ENCODE assay signal across 15 cellular contexts in the genomic region with DNA sequence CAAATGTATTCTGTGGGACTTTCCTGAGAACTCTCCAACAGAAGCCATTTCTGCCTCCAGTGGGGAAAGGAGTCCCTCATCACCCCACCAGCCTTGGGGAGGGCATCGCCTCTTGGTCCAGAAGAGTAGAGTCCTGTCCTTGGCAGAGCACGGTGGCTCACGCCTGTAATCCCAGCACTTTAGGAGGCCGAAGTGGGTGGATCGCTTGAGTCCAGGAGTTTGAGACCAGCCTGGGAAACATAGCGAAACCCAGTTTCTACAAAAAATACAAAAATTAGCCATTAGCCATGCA. TPM values are rescaled to one million over a fixed set of nuclear protein-coding genes. Genes with fewer than 3 reads are reported as not detected.
DNase-seq lines count a peak whose midpoint lies in the region; ATAC-seq and TF ChIP-seq lines count a peak whose summit lies in the region.
"Had no signal": no experiment of that assay in that cellular context is flagged by ENCODE, and none has a peak within 500 bp of the region (broad histone marks: within the 10 kb centered on the region; RNA-seq: fewer than 3 reads in every experiment).

No MANE protein-coding gene starts in this region.

- no peak for TF ChIP-seq CTCF in activated CD8-positive, alpha-beta T cell treated with anti-CD3 and anti-CD28 coated beads for 36 hours (IDR thresholded peaks at IDR 0.05)

- no peak for DNase-seq in activated CD8-positive, alpha-beta memory T cell treated with anti-CD3 and anti-CD28 coated beads, Interleukin-2, amount 10 ng/mL, durations not matched to agents 7 days and 5 days
- DNase-seq in activated CD8-positive, alpha-beta memory T cell treated with anti-CD3 and anti-CD28 coated beads, Interleukin-2, amount 50 U/mL, for 48 hours = no peak
- DNase-seq in activated CD8-positive, alpha-beta T cell treated with anti-CD3 and anti-CD28 coated beads for 36 hours = no peak
- DNase-seq in NCI-H82 treated with DMSO at 0.1 percent for 48 hours (lab: John Stamatoyannopoulos, UW; ENCODE audit: unreplicated experiment) = no peak
- no peak for DNase-seq in SKM-1 treated with dmso at 0.1 percent for 144 hours (lab: John Stamatoyannopoulos, UW; ENCODE audit: unreplicated experiment)
- no peak for DNase-seq in glomerular visceral epithelial cell (ENCODE audit: extremely low spot score)
- DNase-seq: BE2C; CD4-positive, alpha-beta memory T cell; DMS79 treated with DMSO at 0.1 percent for 48 hours; EL; GOT3; H9 had no signal

- POLR2A ChIA-PET in activated CD8-positive, alpha-beta T cell treated with anti-CD3 and anti-CD28 coated beads for 36 hours (lab: Charles Lee) = interaction anchor here (0.7 kb wide), 1 partner anchor 43 kb away, joined by 3 read pairs; no protein-coding TSS in a partner anchor

- CTCF ChIA-PET in activated CD8-positive, alpha-beta memory T cell treated with anti-CD3 and anti-CD28 coated beads, Interleukin-2, amount 10 ng/mL, durations not matched to agents 7 days and 5 days (lab: Charles Lee) = interaction anchor here (1.2 to 2.2 kb wide), 3 partner anchors 31 to 92 kb away, joined by 3 to 11 read pairs (median 3); no protein-coding TSS in a partner anchor
- CTCF ChIA-PET in activated CD8-positive, alpha-beta T cell treated with anti-CD3 and anti-CD28 coated beads for 36 hours (lab: Charles Lee) = interaction anchor here (1.2 kb wide), 1 partner anchor 11 kb away, joined by 3 read pairs; no protein-coding TSS in a partner anchor

- peak overlapping the region; percentile 81 for H3K27ac Mint-ChIP-seq in activated CD8-positive, alpha-beta memory T cell treated with anti-CD3 and anti-CD28 coated beads, Interleukin-2, amount 10 ng/mL, durations not matched to agents 7 days and 5 days
- peak overlapping the region; percentile 51 for H3K27ac Mint-ChIP-seq in activated CD8-positive, alpha-beta T cell treated with anti-CD3 and anti-CD28 coated beads for 36 hours
- peak overlapping the region; percentile 77 for H3K27ac Mint-ChIP-seq in activated T-helper 17 cell treated with anti-CD3 and anti-CD28 coated beads, Interleukin-2, amount 50 U/mL, for 72 hours
- peak overlapping the region; percentile 61 for H3K27ac Mint-ChIP-seq in dendritic cell treated with granulocyte-macrophage colony-stimulating factor and Interleukin-4, amounts not matched to agents 40 ng/mL and 50 ng/mL, for 4 days
- H3K27ac Mint-ChIP-seq: CD4-positive, alpha-beta memory T cell; H9 had no signal

- H3K27me3 Mint-ChIP-seq in activated CD8-positive, alpha-beta memory T cell treated with anti-CD3 and anti-CD28 coated beads, Interleukin-2, amount 10 ng/mL, durations not matched to agents 7 days and 5 days = no peaks in the 10 kb centered on the region
- H3K27me3 Mint-ChIP-seq in activated CD8-positive, alpha-beta T cell treated with anti-CD3 and anti-CD28 coated beads for 36 hours = no peaks in the 10 kb centered on the region
- no peaks in the 10 kb centered on the region for H3K27me3 Mint-ChIP-seq in activated T-helper 17 cell treated with anti-CD3 and anti-CD28 coated beads, Interleukin-2, amount 50 U/mL, for 72 hours
- no peaks in the 10 kb centered on the region for H3K27me3 Mint-ChIP-seq in dendritic cell treated with granulocyte-macrophage colony-stimulating factor and Interleukin-4, amounts not matched to agents 40 ng/mL and 50 ng/mL, for 4 days
- H3K27me3 Mint-ChIP-seq: CD4-positive, alpha-beta memory T cell had no signal

- no peak overlapping the region for H3K4me3 Mint-ChIP-seq in activated CD8-positive, alpha-beta memory T cell treated with anti-CD3 and anti-CD28 coated beads, Interleukin-2, amount 10 ng/mL, durations not matched to agents 7 days and 5 days
- no peak overlapping the region for H3K4me3 Mint-ChIP-seq in activated CD8-positive, alpha-beta T cell treated with anti-CD3 and anti-CD28 coated beads for 36 hours
- H3K4me3 Mint-ChIP-seq in activated T-helper 17 cell treated with anti-CD3 and anti-CD28 coated beads, Interleukin-2, amount 50 U/mL, for 72 hours = no peak overlapping the region
- no peak overlapping the region for H3K4me3 Mint-ChIP-seq in dendritic cell treated with granulocyte-macrophage colony-stimulating factor and Interleukin-4, amounts not matched to agents 40 ng/mL and 50 ng/mL, for 4 days
- H3K4me3 Mint-ChIP-seq: CD4-positive, alpha-beta memory T cell; H9 had no signal

- no peaks in the 10 kb centered on the region for H3K9me3 Mint-ChIP-seq in activated CD8-positive, alpha-beta memory T cell treated with anti-CD3 and anti-CD28 coated beads, Interleukin-2, amount 10 ng/mL, durations not matched to agents 7 days and 5 days (ENCODE audit: low read depth)
- no peaks in the 10 kb centered on the region for H3K9me3 Mint-ChIP-seq in activated CD8-positive, alpha-beta T cell treated with anti-CD3 and anti-CD28 coated beads for 36 hours
- no peaks in the 10 kb centered on the region for H3K9me3 Mint-ChIP-seq in activated T-helper 17 cell treated with anti-CD3 and anti-CD28 coated beads, Interleukin-2, amount 50 U/mL, for 72 hours
- no peaks in the 10 kb centered on the region for H3K9me3 Mint-ChIP-seq in dendritic cell treated with granulocyte-macrophage colony-stimulating factor and Interleukin-4, amounts not matched to agents 40 ng/mL and 50 ng/mL, for 4 days
- H3K9me3 Mint-ChIP-seq: CD4-positive, alpha-beta memory T cell; H9 had no signal

- H3K36me3 Mint-ChIP-seq in activated CD8-positive, alpha-beta memory T cell treated with anti-CD3 and anti-CD28 coated beads, Interleukin-2, amount 10 ng/mL, durations not matched to agents 7 days and 5 days = no peaks in the 10 kb centered on the region
- no peaks in the 10 kb centered on the region for H3K36me3 Mint-ChIP-seq in activated CD8-positive, alpha-beta T cell treated with anti-CD3 and anti-CD28 coated beads for 36 hours (ENCODE audit: low read depth)
- H3K36me3 Mint-ChIP-seq in activated T-helper 17 cell treated with anti-CD3 and anti-CD28 coated beads, Interleukin-2, amount 50 U/mL, for 72 hours (ENCODE audit: low read depth) = no peaks in the 10 kb centered on the region
- no peaks in the 10 kb centered on the region for H3K36me3 Mint-ChIP-seq in dendritic cell treated with granulocyte-macrophage colony-stimulating factor and Interleukin-4, amounts not matched to agents 40 ng/mL and 50 ng/mL, for 4 days (ENCODE audit: low read depth)
- H3K36me3 Mint-ChIP-seq: CD4-positive, alpha-beta memory T cell had no signal

- ATAC-seq in activated CD8-positive, alpha-beta memory T cell treated with anti-CD3 and anti-CD28 coated beads, Interleukin-2, amount 10 ng/mL, durations not matched to agents 7 days and 5 days = no peak
- ATAC-seq in activated CD8-positive, alpha-beta T cell treated with anti-CD3 and anti-CD28 coated beads for 36 hours = no peak
- no peak for ATAC-seq in activated T-helper 17 cell treated with anti-CD3 and anti-CD28 coated beads, Interleukin-2, amount 50 U/mL, for 72 hours (replicated peaks)
- ATAC-seq: A549 had no signal

- intact Hi-C loops in activated CD8-positive, alpha-beta T cell treated with anti-CD3 and anti-CD28 coated beads for 36 hours (cut with micrococcal nuclease) = loop anchor here (10.0 kb wide), 1 partner anchor 97 kb away; no protein-coding TSS in a partner anchor
- intact Hi-C loops in dendritic cell treated with granulocyte-macrophage colony-stimulating factor and Interleukin-4, amounts not matched to agents 40 ng/mL and 50 ng/mL, for 4 days (cut with micrococcal nuclease) = loop anchor here (5.0 kb wide), 1 partner anchor 39 kb away; a partner anchor contains a TSS

- H3K4me1 Mint-ChIP-seq in activated CD8-positive, alpha-beta memory T cell treated with anti-CD3 and anti-CD28 coated beads, Interleukin-2, amount 10 ng/mL, durations not matched to agents 7 days and 5 days = peaks cover 79% of the 10 kb centered on the region
- H3K4me1 Mint-ChIP-seq in activated CD8-positive, alpha-beta T cell treated with anti-CD3 and anti-CD28 coated beads for 36 hours (ENCODE audit: low read depth) = peaks cover 50% of the 10 kb centered on the region
- peaks cover 16% of the 10 kb centered on the region for H3K4me1 Mint-ChIP-seq in activated T-helper 17 cell treated with anti-CD3 and anti-CD28 coated beads, Interleukin-2, amount 50 U/mL, for 72 hours
- H3K4me1 Mint-ChIP-seq in dendritic cell treated with granulocyte-macrophage colony-stimulating factor and Interleukin-4, amounts not matched to agents 40 ng/mL and 50 ng/mL, for 4 days (ENCODE audit: low read depth) = peaks cover 78% of the 10 kb centered on the region

RNA-seq across cellular contexts. Expression of a gene that starts 41.0 kb away (rescaled TPM):
- total RNA-seq in activated CD8-positive, alpha-beta memory T cell treated with anti-CD3 and anti-CD28 coated beads, Interleukin-2, amount 10 ng/mL, durations not matched to agents 7 days and 5 days = 10 to 100 TPM; 38.6 to 47.7 TPM
- 10 to 100 TPM; 31.3 to 32.5 TPM for total RNA-seq in activated CD8-positive, alpha-beta T cell treated with anti-CD3 and anti-CD28 coated beads for 36 hours
- 10 to 100 TPM; 21.0 to 39.7 TPM for total RNA-seq in activated T-helper 17 cell treated with anti-CD3 and anti-CD28 coated beads, Interleukin-2, amount 50 U/mL, for 72 hours

RNA-seq across cellular contexts. Expression of a gene that starts 41.4 kb away (rescaled TPM):
- 10 to 100 TPM; 18.1 to 24.4 TPM for total RNA-seq in activated CD8-positive, alpha-beta memory T cell treated with anti-CD3 and anti-CD28 coated beads, Interleukin-2, amount 10 ng/mL, durations not matched to agents 7 days and 5 days
- 1 to 10 TPM; 5.9 to 6.9 TPM for total RNA-seq in activated CD8-positive, alpha-beta T cell treated with anti-CD3 and anti-CD28 coated beads for 36 hours
- 10 to 100 TPM; 14.7 to 25.0 TPM for total RNA-seq in activated T-helper 17 cell treated with anti-CD3 and anti-CD28 coated beads, Interleukin-2, amount 50 U/mL, for 72 hours
